In the genomic region with DNA sequence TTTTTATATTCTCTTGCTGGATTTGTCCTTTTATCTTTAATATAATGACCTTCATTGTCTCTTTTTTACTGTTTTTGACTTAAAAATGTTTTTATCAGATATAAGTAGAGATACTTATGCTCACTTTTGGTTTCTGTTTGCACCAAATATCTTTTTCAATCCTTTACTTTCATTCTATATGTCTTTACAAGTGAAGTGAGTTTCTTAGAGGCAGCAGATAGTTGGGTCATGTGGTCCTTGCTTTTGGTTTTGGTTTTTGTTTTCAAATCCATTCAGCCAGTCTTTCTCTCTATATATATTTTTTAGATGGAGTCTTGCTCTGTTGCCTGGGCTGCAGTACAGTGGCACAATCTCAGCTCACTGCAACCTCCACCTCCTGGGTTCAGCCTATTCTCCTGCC, we compare ENCODE assay signal across 27 cellular contexts.
"Had no signal": no experiment of that assay in that cellular context is flagged by ENCODE, and none has a peak within 500 bp of the region (broad histone marks: within the 10 kb centered on the region; RNA-seq: fewer than 3 reads in every experiment).

No MANE protein-coding gene starts in this region.

- H3K27me3 ChIP-seq: brain microvascular endothelial cell, dorsolateral prefrontal cortex, foreskin keratinocyte had no signal

- ATAC-seq: activated CD4-positive, alpha-beta T cell treated with anti-CD3 and anti-CD28 coated beads for 36 hours; activated CD8-positive, alpha-beta memory T cell treated with anti-CD3 and anti-CD28 coated beads, Interleukin-2, amount 10 ng/mL, durations not matched to agents 7 days and 5 days; activated CD8-positive, alpha-beta T cell treated with anti-CD3 and anti-CD28 coated beads, Interleukin-2, amount 10 ng/mL, durations not matched to agents 7 days and 5 days; activated naive CD4-positive, alpha-beta T cell treated with anti-CD3 and anti-CD28 coated beads, Interleukin-2, amount 50 U/mL, for 72 hours; activated T-cell treated with anti-CD3 and anti-CD28 coated beads, Interleukin-2, amount 50 U/mL, for 72 hours; esophagus mucosa; foreskin keratinocyte had no signal

- H3K4me1 ChIP-seq: foreskin keratinocyte had no signal

- DNase-seq: activated CD4-positive, alpha-beta memory T cell treated with anti-CD3 and anti-CD28 coated beads for 36 hours; activated CD4-positive, alpha-beta T cell treated with anti-CD3 and anti-CD28 coated beads for 36 hours; activated CD4-positive, alpha-beta T cell treated with anti-CD3 and anti-CD28 coated beads, Interleukin-2, amount 10 ng/mL, durations not matched to agents 24 days and 14 days; activated CD4-positive, CD25-positive, alpha-beta regulatory T cell; activated CD4-positive, CD25-positive, alpha-beta regulatory T cell treated with anti-CD3 and anti-CD28 coated beads, Interleukin-2, amount 50 U/mL, for 72 hours; activated CD8-positive, alpha-beta memory T cell treated with anti-CD3 and anti-CD28 coated beads, Interleukin-2, amount 10 ng/mL, durations not matched to agents 7 days and 5 days; activated CD8-positive, alpha-beta memory T cell treated with anti-CD3 and anti-CD28 coated beads, Interleukin-2, amount 50 U/mL, for 4 hours; activated CD8-positive, alpha-beta T cell treated with anti-CD3 and anti-CD28 coated beads, Interleukin-2, amount 10 ng/mL, durations not matched to agents 7 days and 5 days; activated gamma-delta T cell; activated naive CD4-positive, alpha-beta T cell; activated naive CD4-positive, alpha-beta T cell treated with anti-CD3 and anti-CD28 coated beads, Interleukin-2, amount 10 ng/mL, durations not matched to agents 7 days and 5 days; activated T-cell treated with anti-CD3 and anti-CD28 coated beads, Interleukin-2, amount 50 U/mL, for 24 hours; activated T-cell treated with anti-CD3 and anti-CD28 coated beads, Interleukin-2, amount 50 U/mL, for 72 hours; amniotic stem cell; anterior cingulate cortex; brain microvascular endothelial cell; dorsolateral prefrontal cortex; effector memory CD4-positive, alpha-beta T cell; endodermal cell; foreskin keratinocyte; head of caudate nucleus; T-helper 2 cell had no signal

- H3K4me1 Mint-ChIP-seq: activated CD4-positive, alpha-beta T cell treated with anti-CD3 and anti-CD28 coated beads for 36 hours; activated CD4-positive, alpha-beta T cell treated with anti-CD3 and anti-CD28 coated beads, Interleukin-2, amount 10 ng/mL, durations not matched to agents 24 days and 14 days; activated CD8-positive, alpha-beta memory T cell treated with anti-CD3 and anti-CD28 coated beads, Interleukin-2, amount 10 ng/mL, durations not matched to agents 7 days and 5 days; activated naive CD4-positive, alpha-beta T cell treated with anti-CD3 and anti-CD28 coated beads, Interleukin-2, amount 10 ng/mL, durations not matched to agents 7 days and 5 days; central memory CD8-positive, alpha-beta T cell; endodermal cell had no signal

- H3K36me3 ChIP-seq: brain microvascular endothelial cell had no signal

- H3K4me3 Mint-ChIP-seq: activated CD4-positive, alpha-beta memory T cell treated with anti-CD3 and anti-CD28 coated beads for 36 hours; activated CD4-positive, alpha-beta T cell treated with anti-CD3 and anti-CD28 coated beads for 36 hours; activated CD4-positive, alpha-beta T cell treated with anti-CD3 and anti-CD28 coated beads, Interleukin-2, amount 10 ng/mL, durations not matched to agents 24 days and 14 days; activated CD8-positive, alpha-beta memory T cell treated with anti-CD3 and anti-CD28 coated beads, Interleukin-2, amount 10 ng/mL, durations not matched to agents 7 days and 5 days; activated CD8-positive, alpha-beta T cell treated with anti-CD3 and anti-CD28 coated beads, Interleukin-2, amount 10 ng/mL, durations not matched to agents 7 days and 5 days; activated naive CD4-positive, alpha-beta T cell treated with anti-CD3 and anti-CD28 coated beads, Interleukin-2, amount 10 ng/mL, durations not matched to agents 7 days and 5 days; activated T-cell treated with anti-CD3 and anti-CD28 coated beads, Interleukin-2, amount 50 U/mL, for 24 hours; activated T-cell treated with anti-CD3 and anti-CD28 coated beads, Interleukin-2, amount 50 U/mL, for 72 hours; central memory CD8-positive, alpha-beta T cell; dendritic cell treated with granulocyte-macrophage colony-stimulating factor and Interleukin-4, amounts not matched to agents 40 ng/mL and 50 ng/mL, for 4 days; endodermal cell had no signal

- H3K36me3 Mint-ChIP-seq: activated CD4-positive, alpha-beta memory T cell treated with anti-CD3 and anti-CD28 coated beads for 36 hours; activated CD8-positive, alpha-beta memory T cell treated with anti-CD3 and anti-CD28 coated beads, Interleukin-2, amount 10 ng/mL, durations not matched to agents 7 days and 5 days; activated naive CD4-positive, alpha-beta T cell treated with anti-CD3 and anti-CD28 coated beads, Interleukin-2, amount 10 ng/mL, durations not matched to agents 7 days and 5 days had no signal

- H3K27ac ChIP-seq: brain microvascular endothelial cell, coronary artery, dorsolateral prefrontal cortex, foreskin keratinocyte had no signal

- H3K27ac Mint-ChIP-seq: activated CD4-positive, alpha-beta memory T cell treated with anti-CD3 and anti-CD28 coated beads for 36 hours; activated CD4-positive, alpha-beta T cell treated with anti-CD3 and anti-CD28 coated beads for 36 hours; activated CD4-positive, alpha-beta T cell treated with anti-CD3 and anti-CD28 coated beads, Interleukin-2, amount 10 ng/mL, durations not matched to agents 24 days and 14 days; activated CD8-positive, alpha-beta memory T cell treated with anti-CD3 and anti-CD28 coated beads, Interleukin-2, amount 10 ng/mL, durations not matched to agents 7 days and 5 days; activated CD8-positive, alpha-beta T cell treated with anti-CD3 and anti-CD28 coated beads, Interleukin-2, amount 10 ng/mL, durations not matched to agents 7 days and 5 days; activated naive CD4-positive, alpha-beta T cell treated with anti-CD3 and anti-CD28 coated beads, Interleukin-2, amount 10 ng/mL, durations not matched to agents 7 days and 5 days; activated naive CD4-positive, alpha-beta T cell treated with anti-CD3 and anti-CD28 coated beads, Interleukin-2, amount 50 U/mL, for 72 hours; activated T-cell treated with anti-CD3 and anti-CD28 coated beads, Interleukin-2, amount 50 U/mL, for 24 hours; activated T-cell treated with anti-CD3 and anti-CD28 coated beads, Interleukin-2, amount 50 U/mL, for 72 hours; dendritic cell treated with granulocyte-macrophage colony-stimulating factor and Interleukin-4, amounts not matched to agents 40 ng/mL and 50 ng/mL, for 4 days; endodermal cell had no signal

- H3K4me3 ChIP-seq: coronary artery, dorsolateral prefrontal cortex had no signal

- H3K9me3 Mint-ChIP-seq: endodermal cell had no signal

- H3K27me3 Mint-ChIP-seq: activated CD4-positive, alpha-beta memory T cell treated with anti-CD3 and anti-CD28 coated beads for 36 hours; activated CD4-positive, alpha-beta T cell treated with anti-CD3 and anti-CD28 coated beads for 36 hours; activated CD4-positive, alpha-beta T cell treated with anti-CD3 and anti-CD28 coated beads, Interleukin-2, amount 10 ng/mL, durations not matched to agents 24 days and 14 days; activated CD8-positive, alpha-beta memory T cell treated with anti-CD3 and anti-CD28 coated beads, Interleukin-2, amount 10 ng/mL, durations not matched to agents 7 days and 5 days; activated naive CD4-positive, alpha-beta T cell treated with anti-CD3 and anti-CD28 coated beads, Interleukin-2, amount 10 ng/mL, durations not matched to agents 7 days and 5 days; activated T-cell treated with anti-CD3 and anti-CD28 coated beads, Interleukin-2, amount 50 U/mL, for 24 hours; central memory CD8-positive, alpha-beta T cell; dendritic cell treated with granulocyte-macrophage colony-stimulating factor and Interleukin-4, amounts not matched to agents 40 ng/mL and 50 ng/mL, for 4 days had no signal
